In genomic region chr13:77328819-77329132, GRCh38 we compare ENCODE assay signal across 8 cellular contexts. TPM values are rescaled to one million over a fixed set of nuclear protein-coding genes. Genes with fewer than 3 reads are reported as not detected.
DNase-seq lines count a peak whose midpoint lies in the region; ATAC-seq and TF ChIP-seq lines count a peak whose summit lies in the region.

No MANE protein-coding gene starts in this region.

- H3K4me1 ChIP-seq in BLaER1 = peaks cover 50% of the 10 kb centered on the region
- peaks cover 3 to 10% of the 10 kb centered on the region in 2 donors for H3K4me1 ChIP-seq in neuronal stem cell (ENCODE audit: control insufficient read depth in 2 of 2, insufficient read depth in 1 of 2, low read depth in 1 of 2, low read length in 2 of 2)

- peak; percentile 2 for ATAC-seq in GM21360 (IDR thresholded peaks at IDR 0.05; ENCODE audit: unreplicated experiment)
- ATAC-seq in HG03571 (IDR thresholded peaks at IDR 0.05; ENCODE audit: unreplicated experiment) = peak; percentile 8

- no peak overlapping the region for H2BK15ac ChIP-seq in neuronal stem cell (ENCODE audit: low read length)

- H4K20me1 ChIP-seq in BLaER1 = peaks cover 28% of the 10 kb centered on the region

- no peak overlapping the region for H2BK120ac ChIP-seq in neuronal stem cell (ENCODE audit: low read depth, low read length)

- H3K36me3 ChIP-seq in BLaER1 = no peaks in the 10 kb centered on the region
- no peaks in the 10 kb centered on the region for H3K36me3 ChIP-seq in neuronal stem cell (replicated peaks in 1 of 2; ENCODE audit: control insufficient read depth in 2 of 2, insufficient read depth in 2 of 2, low read length in 2 of 2)

- H3K9me3 ChIP-seq in BLaER1 = no peaks in the 10 kb centered on the region
- H3K9me3 ChIP-seq in neuronal stem cell (replicated peaks in 1 of 2; ENCODE audit: control insufficient read depth in 2 of 2, insufficient read depth in 1 of 2, low read depth in 1 of 2, low read length in 2 of 2) = no peaks in the 10 kb centered on the region

- no peak overlapping the region for H4K8ac ChIP-seq in neuronal stem cell (ENCODE audit: low read depth, low read length)

- in situ Hi-C loops in ACHN (cut with HindIII; ENCODE audit: low pct_ligation_motif_present, low pct_unique_long_range_greater_than_20kb, low sequenced_read_pairs) = no loop called here

- peak overlapping the region; percentile 99 for H2AFZ ChIP-seq in neuronal stem cell (ENCODE audit: low read length)

- H4K91ac ChIP-seq in neuronal stem cell (ENCODE audit: low read depth, low read length, poor library complexity) = no peak overlapping the region

- H3K9ac ChIP-seq in BLaER1 (peak overlapping the region; percentile 86), neuronal stem cell (ENCODE audit: low read depth, low read length, poor library complexity) (no peak overlapping the region)

- H3K27me3 ChIP-seq in BLaER1 = no peaks in the 10 kb centered on the region
- peaks cover 0 to 13% (median 0%) of the 10 kb centered on the region in 3 experiments for H3K27me3 ChIP-seq in neuronal stem cell (ENCODE audit: control insufficient read depth in 3 of 3, insufficient read depth in 3 of 3, low read depth in 1 of 3, low read length in 3 of 3)

- H2AK5ac ChIP-seq in neuronal stem cell (ENCODE audit: low read depth, low read length) = no peak overlapping the region

- no peak overlapping the region for H3K14ac ChIP-seq in neuronal stem cell (ENCODE audit: low read length)

- WGBS in neuronal stem cell (ENCODE audit: extremely low coverage in 2 of 2, insufficient read length in 2 of 2, insufficient replicate concordance in 1 of 2), 2 donors = no CpG with 5 or more reads among the region's 4 CpGs

- no peak overlapping the region for H2BK5ac ChIP-seq in neuronal stem cell (ENCODE audit: low read length)

- no peak overlapping the region for H2BK12ac ChIP-seq in neuronal stem cell (ENCODE audit: low read length)

- H3K4me3 ChIP-seq in BLaER1 (peak overlapping the region; percentile 72), choroid plexus epithelial cell (ENCODE audit: low read depth, low read length) (peak overlapping the region; percentile 86), neuronal stem cell (ENCODE audit: low read length in 2 of 2) (peak overlapping the region in 1 of 2 donors; percentile 84)

- H3K27ac ChIP-seq in BLaER1 (peak overlapping the region; percentile 96), neuronal stem cell (replicated peaks; ENCODE audit: low read length) (no peak overlapping the region)

- no peak overlapping the region for H3K23ac ChIP-seq in neuronal stem cell (ENCODE audit: low read depth, low read length, poor library complexity)

- TF ChIP-seq CTCF in choroid plexus epithelial cell (conservative IDR thresholded peaks at IDR 0.05; ENCODE audit: low read depth, low read length) = no peak

- H3K4me2 ChIP-seq in BLaER1 (peak overlapping the region; percentile 89), neuronal stem cell (ENCODE audit: insufficient read depth, low read length, poor library complexity, severe bottlenecking) (peak overlapping the region; percentile 88)

- H3K18ac ChIP-seq in neuronal stem cell (ENCODE audit: low read length) = no peak overlapping the region

- DNase-seq in choroid plexus epithelial cell (ENCODE audit: low read depth) = no peak
- DNase-seq in neuronal stem cell (ENCODE audit: low spot score) = no peak
- no peak for DNase-seq in stimulated activated CD4-positive, alpha-beta T cell treated with anti-CD3 and anti-CD28 coated beads, Interleukin-1b, Interleukin-23, amount 100 ng/mL, for 48 hours
- DNase-seq in cerebellum (ENCODE audit: low spot score) = no peak
- DNase-seq in ACHN = no peak

- no peak overlapping the region for H3K4ac ChIP-seq in neuronal stem cell (ENCODE audit: low read length)

- H3K79me1 ChIP-seq in neuronal stem cell (ENCODE audit: low read depth, low read length) = peaks cover 5% of the 10 kb centered on the region

RNA-seq across cellular contexts. Expression of gene MYCBP2, which starts 1.9 kb away (rescaled TPM):
- polyA plus RNA-seq in neuronal stem cell (2013, experiment 1 of 2) = 14.5 TPM
- 17.1 TPM for polyA plus RNA-seq in neuronal stem cell (2013, experiment 2 of 2)
- 202 TPM for total RNA-seq in cerebellum
